10 cellular contexts compared by ENCODE assay signal in genomic region chr19:16830679-16831078, GRCh38. TPM values are rescaled to one million over a fixed set of nuclear protein-coding genes. Genes with fewer than 3 reads are reported as not detected.
DNase-seq lines count a peak whose midpoint lies in the region; ATAC-seq and TF ChIP-seq lines count a peak whose summit lies in the region.
"Had no signal": no experiment of that assay in that cellular context is flagged by ENCODE, and none has a peak within 500 bp of the region (broad histone marks: within the 10 kb centered on the region; RNA-seq: fewer than 3 reads in every experiment).

No MANE protein-coding gene starts in this region.

- peaks cover 34% of the 10 kb centered on the region for H3K4me1 Mint-ChIP-seq in activated T-cell treated with anti-CD3 and anti-CD28 coated beads, Interleukin-2, amount 50 U/mL, for 24 hours (ENCODE audit: low read depth)
- peaks cover 29% of the 10 kb centered on the region for H3K4me1 Mint-ChIP-seq in WTC11
- peaks cover 18% of the 10 kb centered on the region for H3K4me1 Mint-ChIP-seq in stimulated activated effector memory CD8-positive, alpha-beta T cell treated with anti-CD3 and anti-CD28 coated beads, Interleukin-12 subunit alpha, Interleukin-12 subunit beta, amount 100 ng/mL, for 72 hours

- no peaks in the 10 kb centered on the region for H3K9me3 Mint-ChIP-seq in activated T-cell treated with anti-CD3 and anti-CD28 coated beads, Interleukin-2, amount 50 U/mL, for 24 hours
- H3K9me3 Mint-ChIP-seq in WTC11, result peaks cover 8% of the 10 kb centered on the region; the same call in 1 of the 2 replicates
- no peaks in the 10 kb centered on the region for H3K9me3 Mint-ChIP-seq in stimulated activated effector memory CD8-positive, alpha-beta T cell treated with anti-CD3 and anti-CD28 coated beads, Interleukin-12 subunit alpha, Interleukin-12 subunit beta, amount 100 ng/mL, for 72 hours

- H3K27me3 Mint-ChIP-seq in activated T-cell treated with anti-CD3 and anti-CD28 coated beads, Interleukin-2, amount 50 U/mL, for 24 hours, result peaks cover 8% of the 10 kb centered on the region
- H3K27me3 Mint-ChIP-seq in WTC11 (ENCODE audit: low read depth), result no peaks in the 10 kb centered on the region; the same call in 1 of the 2 replicates

- CTCF ChIA-PET in WTC11 (lab: Charles Lee), result no interaction called here

- H3K27ac Mint-ChIP-seq in activated T-cell treated with anti-CD3 and anti-CD28 coated beads, Interleukin-2, amount 50 U/mL, for 24 hours, result peak overlapping the region; percentile 87
- no peak overlapping the region for H3K27ac Mint-ChIP-seq in WTC11
- no peak overlapping the region for H3K27ac Mint-ChIP-seq in stimulated activated effector memory CD8-positive, alpha-beta T cell treated with anti-CD3 and anti-CD28 coated beads, Interleukin-12 subunit alpha, Interleukin-12 subunit beta, amount 100 ng/mL, for 72 hours

- TF ChIP-seq CTCF in WTC11 (IDR thresholded peaks at IDR 0.05) (no peak), fibroblast of villous mesenchyme (IDR thresholded peaks at IDR 0.05; ENCODE audit: insufficient read depth, low read depth, low read length) (no peak)

- ATAC-seq in WTC11 (no peak), GM21367 (IDR thresholded peaks at IDR 0.05; ENCODE audit: unreplicated experiment) (no peak)
- ATAC-seq in stimulated activated effector memory CD8-positive, alpha-beta T cell treated with anti-CD3 and anti-CD28 coated beads, Interleukin-12 subunit alpha, Interleukin-12 subunit beta, amount 100 ng/mL, for 72 hours, result no peak

- peaks cover 49% of the 10 kb centered on the region for H3K36me3 Mint-ChIP-seq in activated T-cell treated with anti-CD3 and anti-CD28 coated beads, Interleukin-2, amount 50 U/mL, for 24 hours (ENCODE audit: low read depth)
- H3K36me3 Mint-ChIP-seq in WTC11, result peaks cover 36% of the 10 kb centered on the region
- peaks cover 53% of the 10 kb centered on the region for H3K36me3 Mint-ChIP-seq in stimulated activated effector memory CD8-positive, alpha-beta T cell treated with anti-CD3 and anti-CD28 coated beads, Interleukin-12 subunit alpha, Interleukin-12 subunit beta, amount 100 ng/mL, for 72 hours

- no peak for DNase-seq in activated T-cell treated with anti-CD3 and anti-CD28 coated beads, Interleukin-2, amount 50 U/mL, for 24 hours
- DNase-seq in activated T-cell treated with anti-CD3 and anti-CD28 coated beads, Interleukin-2, amount 50 U/mL, for 1 hour, result no peak
- DNase-seq in WTC11 (ENCODE audit: low spot score) (no peak), fibroblast of villous mesenchyme (ENCODE audit: low read depth) (peak; percentile 48), activated gamma-delta T cell (lab: John Stamatoyannopoulos, UW) (no peak), GDM1 (lab: John Stamatoyannopoulos, UW) (no peak)
- no peak for DNase-seq in stimulated activated effector memory CD8-positive, alpha-beta T cell treated with anti-CD3 and anti-CD28 coated beads, Interleukin-12 subunit alpha, Interleukin-12 subunit beta, amount 100 ng/mL, for 72 hours (ENCODE audit: low spot score in 2 of 2)
- DNase-seq: activated CD4-positive, alpha-beta T cell treated with anti-CD3 and anti-CD28 coated beads, Interleukin-2, amount 50 U/mL, for 48 hours had no signal

- POLR2A ChIA-PET in WTC11 (lab: Charles Lee), result no interaction called here

- peak overlapping the region; percentile 76 for H3K4me3 ChIP-seq in fibroblast of villous mesenchyme (ENCODE audit: low read depth, low read length)

- H3K4me3 Mint-ChIP-seq in activated T-cell treated with anti-CD3 and anti-CD28 coated beads, Interleukin-2, amount 50 U/mL, for 24 hours, result peak overlapping the region; percentile 86
- H3K4me3 Mint-ChIP-seq in WTC11, result peak overlapping the region; percentile 86
- peak overlapping the region; percentile 76 for H3K4me3 Mint-ChIP-seq in stimulated activated effector memory CD8-positive, alpha-beta T cell treated with anti-CD3 and anti-CD28 coated beads, Interleukin-12 subunit alpha, Interleukin-12 subunit beta, amount 100 ng/mL, for 72 hours

TF ChIP-seq in WTC11, 78 proteins besides CTCF, POLR2A, EP300 and RAD21 (continues in another document):
- TF ChIP-seq ATF6 (CRISPR knock-in tag; IDR thresholded peaks at IDR 0.05) (no peak), FOXP4 (CRISPR knock-in tag; IDR thresholded peaks at IDR 0.05) (no peak), HMGXB4 (CRISPR knock-in tag; IDR thresholded peaks at IDR 0.05) (no peak), AR (CRISPR knock-in tag; IDR thresholded peaks at IDR 0.05) (no peak), PREB (CRISPR knock-in tag; IDR thresholded peaks at IDR 0.05; ENCODE audit: borderline replicate concordance) (no peak)

RNA-seq across cellular contexts. Expression of gene SIN3B, which starts 1.5 kb away (rescaled TPM):
- total RNA-seq in WTC11 (2021) (76.8 to 87.7 TPM (median 80.0 TPM) in 3 replicates), fibroblast of villous mesenchyme (35.4 and 40.2 TPM in 2 replicates)

RNA-seq across cellular contexts. Expression of gene F2RL3, which starts 58.1 kb away (rescaled TPM):
- total RNA-seq in WTC11 (2021), result 0.11 to 0.14 TPM in 2 of 3 replicates, not detected in the other
- total RNA-seq in fibroblast of villous mesenchyme, result 0.43 and 0.64 TPM in 2 replicates
- total RNA-seq: NCI-H460 had no signal
